In genomic region chr2:36577884-36578283, GRCh38 we compare ENCODE assay signal across 26 cellular contexts.
"Had no signal": no experiment of that assay in that cellular context is flagged by ENCODE, and none has a peak within 500 bp of the region (broad histone marks: within the 10 kb centered on the region; RNA-seq: fewer than 3 reads in every experiment).

No MANE protein-coding gene starts in this region.

- DNase-seq: activated CD4-positive, alpha-beta T cell treated with anti-CD3 and anti-CD28 coated beads for 1 hour; activated CD8-positive, alpha-beta memory T cell treated with anti-CD3 and anti-CD28 coated beads, Interleukin-2, amount 10 ng/mL, durations not matched to agents 7 days and 5 days; activated CD8-positive, alpha-beta T cell treated with anti-CD3 and anti-CD28 coated beads, Interleukin-2, amount 10 ng/mL, durations not matched to agents 7 days and 5 days; activated naive CD4-positive, alpha-beta T cell; activated T-cell treated with anti-CD3 and anti-CD28 coated beads, Interleukin-2, amount 50 U/mL, for 48 hours; caudate nucleus; cortex of kidney; endodermal cell; foreskin fibroblast; heart right ventricle; kidney glomerular epithelial cell; left ventricle myocardium inferior; mammary epithelial cell; naive thymus-derived CD4-positive, alpha-beta T cell; ovary; retina; small intestine; stimulated activated CD4-positive, alpha-beta T cell treated with anti-CD3 and anti-CD28 coated beads, Interleukin-4, amount 100 ng/mL, for 24 hours; stimulated activated naive CD8-positive, alpha-beta T cell treated with anti-CD3 and anti-CD28 coated beads, Interleukin-15, amount 100 ng/mL, for 72 hours; T-helper 2 cell; thyroid gland; upper lobe of right lung had no signal

- H3K36me3 ChIP-seq: ovary had no signal

- H3K27me3 ChIP-seq: heart right ventricle, ovary, thyroid gland, upper lobe of right lung had no signal

- ATAC-seq: activated CD8-positive, alpha-beta memory T cell treated with anti-CD3 and anti-CD28 coated beads, Interleukin-2, amount 10 ng/mL, durations not matched to agents 7 days and 5 days; activated CD8-positive, alpha-beta T cell treated with anti-CD3 and anti-CD28 coated beads, Interleukin-2, amount 10 ng/mL, durations not matched to agents 7 days and 5 days; esophagus mucosa; heart right ventricle; naive thymus-derived CD4-positive, alpha-beta T cell; sciatic nerve; stimulated activated effector memory CD8-positive, alpha-beta T cell treated with anti-CD3 and anti-CD28 coated beads, Interleukin-12 subunit alpha, Interleukin-12 subunit beta, amount 100 ng/mL, for 72 hours; stimulated activated naive CD8-positive, alpha-beta T cell treated with anti-CD3 and anti-CD28 coated beads, Interleukin-15, amount 100 ng/mL, for 72 hours; WTC11 had no signal

- FAIRE-seq: small intestine had no signal

- H3K9me3 ChIP-seq: heart right ventricle, left ventricle myocardium inferior, ovary, thyroid gland, upper lobe of right lung had no signal

- H3K4me3 ChIP-seq: heart right ventricle, left ventricle myocardium inferior, ovary, thyroid gland had no signal

- H3K27ac ChIP-seq: heart right ventricle, left ventricle myocardium inferior, ovary had no signal
